9 cellular contexts compared by ENCODE assay signal in genomic region chr19:43798026-43798545, GRCh38. TPM values are rescaled to one million over a fixed set of nuclear protein-coding genes. Genes with fewer than 3 reads are reported as not detected.
A peak's percentile ranks its signal among the peaks of the same experiment; 100 is the strongest.
DNase-seq lines count a peak whose midpoint lies in the region; ATAC-seq, FAIRE-seq and TF ChIP-seq lines count a peak whose summit lies in the region.
"Had no signal": no experiment of that assay in that cellular context is flagged by ENCODE, and none has a peak within 500 bp of the region (broad histone marks: within the 10 kb centered on the region; RNA-seq: fewer than 3 reads in every experiment).

No MANE protein-coding gene starts in this region.

- H2AFZ ChIP-seq in astrocyte (ENCODE audit: low read depth, low read length) (peak overlapping the region; percentile 75), HepG2 (ENCODE audit: low read length) (no peak overlapping the region)

- H3K9me3 Mint-ChIP-seq in activated CD4-positive, alpha-beta T cell treated with anti-CD3 and anti-CD28 coated beads, Interleukin-2, amount 10 ng/mL, durations not matched to agents 24 days and 14 days: no peaks in the 10 kb centered on the region
- H3K9me3 Mint-ChIP-seq in astrocyte (ENCODE audit: unreplicated experiment): peaks cover 10% of the 10 kb centered on the region

- intact Hi-C loops in activated CD4-positive, alpha-beta T cell treated with anti-CD3 and anti-CD28 coated beads, Interleukin-2, amount 10 ng/mL, durations not matched to agents 24 days and 14 days (cut with micrococcal nuclease): no loop called here
- intact Hi-C loops in HepG2 (cut with micrococcal nuclease; ENCODE audit: unreplicated experiment): no loop called here

- peak; percentile 22; the same call in 2 of the 3 replicates for ATAC-seq in HepG2

- no TSS peak for BruUV-seq in HepG2 (replicated peaks; lab: Mats Ljungman, UMichigan)

- H3K9ac ChIP-seq in astrocyte (ENCODE audit: low read length): peak overlapping the region; percentile 27
- H3K9ac ChIP-seq in HepG2 (ENCODE audit: insufficient read depth, low read depth, low read length): no peak overlapping the region

- H3K36me3 Mint-ChIP-seq in activated CD4-positive, alpha-beta T cell treated with anti-CD3 and anti-CD28 coated beads, Interleukin-2, amount 10 ng/mL, durations not matched to agents 24 days and 14 days (ENCODE audit: low read depth): no peaks in the 10 kb centered on the region
- H3K36me3 Mint-ChIP-seq in astrocyte (ENCODE audit: low read depth, unreplicated experiment): no peaks in the 10 kb centered on the region

- FAIRE-seq in astrocyte (lab: Jason Lieb, UNC) (no peak), HepG2 (lab: Jason Lieb, UNC) (no peak)

- TF ChIP-seq RAD21 in HepG2 (CRISPR knock-in tag; IDR thresholded peaks at IDR 0.05): no peak

- H4K20me1 ChIP-seq in astrocyte (ENCODE audit: insufficient read depth, low read length) (no peaks in the 10 kb centered on the region), HepG2 (ENCODE audit: insufficient read depth, low read length) (no peaks in the 10 kb centered on the region)

- WGBS in HepG2 (ENCODE audit: low lambda C conversion rate): 100% methylated on average over 1 of the region's 5 CpGs
- WGBS in suprapubic skin: 43% methylated on average over 5 of the region's 5 CpGs

- TF ChIP-seq CTCF in astrocyte (IDR thresholded peaks at IDR 0.05; ENCODE audit: insufficient read depth, low read depth, low read length): no peak
- no peak for TF ChIP-seq CTCF in HepG2 (CRISPR knock-in tag; IDR thresholded peaks at IDR 0.05)
- no peak for TF ChIP-seq CTCF in suprapubic skin (IDR thresholded peaks at IDR 0.05)

- H3K4me1 ChIP-seq in astrocyte (ENCODE audit: insufficient read depth, low read length) (peaks cover 6% of the 10 kb centered on the region), HepG2 (ENCODE audit: insufficient read depth, low read length) (no peaks in the 10 kb centered on the region), suprapubic skin (peaks cover 21% of the 10 kb centered on the region)

- CTCF ChIA-PET in HepG2 (lab: Yijun Ruan, JAX; ENCODE audit: low intra/inter-chr PET ratio, low total read pairs): no interaction called here

- H3K4me3 ChIP-seq in astrocyte (ENCODE audit: insufficient read depth, low read depth, low read length) (peak overlapping the region; percentile 51), HepG2 (replicated peaks in 1 of 3; ENCODE audit: insufficient read depth in 1 of 3, low read depth in 2 of 3, low read length in 3 of 3) (peak overlapping the region in 2 of 3 experiments; percentile 9 to 48; a peak in 1 of 6 replicates), suprapubic skin (peak overlapping the region; percentile 60)

- H3K27ac Mint-ChIP-seq in activated CD4-positive, alpha-beta T cell treated with anti-CD3 and anti-CD28 coated beads, Interleukin-2, amount 10 ng/mL, durations not matched to agents 24 days and 14 days: no peak overlapping the region
- H3K27ac Mint-ChIP-seq in astrocyte (ENCODE audit: unreplicated experiment): no peak overlapping the region

- H3K27ac ChIP-seq in astrocyte (ENCODE audit: low read depth, low read length) (no peak overlapping the region), HepG2 (ENCODE audit: extremely low read length, insufficient read depth, low read length) (no peak overlapping the region), suprapubic skin (no peak overlapping the region)

- TF ChIP-seq POLR2A in HepG2 (IDR thresholded peaks at IDR 0.05; ENCODE audit: insufficient read depth in 1 of 2, low read depth in 2 of 2, low read length in 2 of 2): no peak
- no peak for TF ChIP-seq POLR2A in suprapubic skin (IDR thresholded peaks at IDR 0.05)

- H3K9me3 ChIP-seq in astrocyte (ENCODE audit: insufficient read depth, low read depth, low read length): peaks cover 4% of the 10 kb centered on the region
- no peaks in the 10 kb centered on the region for H3K9me3 ChIP-seq in HepG2 (ENCODE audit: low read length)
- H3K9me3 ChIP-seq in suprapubic skin: no peaks in the 10 kb centered on the region

- TF ChIP-seq EP300 in HepG2 (IDR thresholded peaks at IDR 0.05; ENCODE audit: low read depth in 2 of 2, low read length in 2 of 2) (no peak), HepG2 (CRISPR knock-in tag; IDR thresholded peaks at IDR 0.05; ENCODE audit: borderline replicate concordance) (no peak), suprapubic skin (IDR thresholded peaks at IDR 0.05) (no peak)

- in situ Hi-C loops in HepG2 (cut with HindIII; ENCODE audit: extremely low pct_ligation_motif_present, low pct_unique_long_range_greater_than_20kb): no loop called here

- peaks cover 13% of the 10 kb centered on the region for H3K4me1 Mint-ChIP-seq in activated CD4-positive, alpha-beta T cell treated with anti-CD3 and anti-CD28 coated beads, Interleukin-2, amount 10 ng/mL, durations not matched to agents 24 days and 14 days
- no peaks in the 10 kb centered on the region for H3K4me1 Mint-ChIP-seq in astrocyte (ENCODE audit: low read depth, unreplicated experiment)

- H3K4me3 Mint-ChIP-seq in activated CD4-positive, alpha-beta T cell treated with anti-CD3 and anti-CD28 coated beads, Interleukin-2, amount 10 ng/mL, durations not matched to agents 24 days and 14 days: peak overlapping the region; percentile 82
- H3K4me3 Mint-ChIP-seq in astrocyte (ENCODE audit: unreplicated experiment): no peak overlapping the region

- H3K36me3 ChIP-seq in astrocyte (ENCODE audit: insufficient read depth, low read length) (no peaks in the 10 kb centered on the region), HepG2 (replicated peaks in 1 of 2; ENCODE audit: control insufficient read depth in 1 of 2, insufficient read depth in 2 of 2, low read length in 2 of 2) (no peaks in the 10 kb centered on the region), suprapubic skin (no peaks in the 10 kb centered on the region)

- H3K4me2 ChIP-seq in astrocyte (ENCODE audit: low read length): peak overlapping the region; percentile 88
- H3K4me2 ChIP-seq in HepG2 (ENCODE audit: low read depth, low read length): peak overlapping the region; percentile 56

- DNase-seq in activated CD4-positive, alpha-beta T cell treated with anti-CD3 and anti-CD28 coated beads, Interleukin-2, amount 10 ng/mL, durations not matched to agents 24 days and 14 days: no peak
- no peak for DNase-seq in activated CD4-positive, alpha-beta T cell treated with anti-CD3 and anti-CD28 coated beads, Interleukin-2, amount 50 U/mL, for 4 hours
- no peak for DNase-seq in astrocyte (ENCODE audit: low read depth)
- no peak for DNase-seq in HepG2 (ENCODE audit: low spot score)
- DNase-seq in suprapubic skin (ENCODE audit: low spot score in 2 of 2): no peak
- DNase-seq in nucleus accumbens (lab: John Stamatoyannopoulos, UW): no peak
- no peak for DNase-seq in stimulated activated naive CD4-positive, alpha-beta T cell (lab: John Stamatoyannopoulos, UW)
- DNase-seq in NCI-H2107 treated with DMSO at 0.1 percent for 48 hours (lab: John Stamatoyannopoulos, UW; ENCODE audit: unreplicated experiment): no peak
- DNase-seq: SHP77 treated with DMSO at 0.1 percent for 48 hours had no signal

- peaks cover 25% of the 10 kb centered on the region for H3K27me3 ChIP-seq in astrocyte (ENCODE audit: insufficient read depth, low read length)
- peaks cover 0 to 4% of the 10 kb centered on the region in 2 experiments; a peak in 3 of 5 replicates for H3K27me3 ChIP-seq in HepG2 (ENCODE audit: control insufficient read depth in 1 of 2, insufficient read depth in 2 of 2, low read length in 2 of 2)
- H3K27me3 ChIP-seq in suprapubic skin: no peaks in the 10 kb centered on the region

- POLR2A ChIA-PET in HepG2 (lab: Yijun Ruan, JAX): no interaction called here

- H3K79me2 ChIP-seq in astrocyte (ENCODE audit: insufficient read depth, low read length) (no peaks in the 10 kb centered on the region), HepG2 (ENCODE audit: insufficient read depth, low read length) (no peaks in the 10 kb centered on the region)

- H3K27me3 Mint-ChIP-seq in activated CD4-positive, alpha-beta T cell treated with anti-CD3 and anti-CD28 coated beads, Interleukin-2, amount 10 ng/mL, durations not matched to agents 24 days and 14 days: peaks cover 24% of the 10 kb centered on the region
- peaks cover 62% of the 10 kb centered on the region for H3K27me3 Mint-ChIP-seq in astrocyte (ENCODE audit: low read depth, unreplicated experiment)

RNA-seq across cellular contexts. Expression of gene LYPD5, which starts 4.2 kb away (rescaled TPM):
- total RNA-seq in activated CD4-positive, alpha-beta T cell treated with anti-CD3 and anti-CD28 coated beads, Interleukin-2, amount 10 ng/mL, durations not matched to agents 24 days and 14 days: 0.26 and 0.42 TPM in 2 replicates
- not detected in 2 replicates for total RNA-seq in astrocyte
- total RNA-seq in HepG2 (2016; rRNA removed; fragmentation: Illumina TruSeq; extraction: Trizol): not detected in 2 replicates
- total RNA-seq in HepG2 (2016; cell fraction: cytosol; rRNA removed; fragmentation: Illumina TruSeq; extraction: Trizol; ENCODE audit: low read depth): not detected in 2 replicates
- total RNA-seq in HepG2 (2016; cell fraction: insoluble cytoplasmic fraction; rRNA removed; fragmentation: Illumina TruSeq; extraction: Trizol): not detected in 2 replicates
- total RNA-seq in HepG2 (2016; cell fraction: membrane; rRNA removed; fragmentation: Illumina TruSeq; extraction: Trizol): not detected in 2 replicates
- not detected in 2 replicates for total RNA-seq in HepG2 (2016; cell fraction: nucleus; rRNA removed; fragmentation: Illumina TruSeq; extraction: Trizol)
- polyA plus RNA-seq in HepG2 (2011; rRNA removed): not detected in 2 replicates
- polyA plus RNA-seq in HepG2 (2011; cell fraction: cytosol; rRNA removed): not detected in 2 replicates
- not detected in 2 replicates for polyA plus RNA-seq in HepG2 (2011; cell fraction: nucleus; rRNA removed)
- polyA plus RNA-seq in HepG2 (2012): not detected in 2 replicates
- polyA plus RNA-seq in HepG2 (2016; cell fraction: cytosol; fragmentation: Illumina TruSeq; extraction: Trizol; ENCODE audit: low read depth): not detected in 2 replicates
- not detected in 2 replicates for polyA plus RNA-seq in HepG2 (2016; cell fraction: insoluble cytoplasmic fraction; fragmentation: Illumina TruSeq; extraction: Trizol; ENCODE audit: low read depth)
- not detected in 2 replicates for polyA plus RNA-seq in HepG2 (2016; cell fraction: membrane; fragmentation: Illumina TruSeq; extraction: Trizol; ENCODE audit: low read depth)
- not detected in 2 replicates for polyA plus RNA-seq in HepG2 (2016; cell fraction: nucleus; fragmentation: Illumina TruSeq; extraction: Trizol; ENCODE audit: insufficient read depth, low read depth)
- 0.08 and 1.3 TPM in 2 replicates for polyA minus RNA-seq in HepG2 (2011; rRNA and poly(A)+ RNA removed; ENCODE audit: low replicate concordance)
- polyA minus RNA-seq in HepG2 (2011; cell fraction: cytosol; rRNA and poly(A)+ RNA removed): not detected in 2 replicates
- not detected in 2 replicates for polyA minus RNA-seq in HepG2 (2011; cell fraction: nucleus; rRNA and poly(A)+ RNA removed)
- total RNA-seq in suprapubic skin: 100 to 1,000 TPM in 1 of 4 donors, 10 to 100 TPM in 3; 48.5 to 114 (median 98.5) TPM

RNA-seq across cellular contexts. Expression of gene KCNN4, which starts 17.3 kb away (rescaled TPM):
- 165 and 172 TPM in 2 replicates for total RNA-seq in activated CD4-positive, alpha-beta T cell treated with anti-CD3 and anti-CD28 coated beads, Interleukin-2, amount 10 ng/mL, durations not matched to agents 24 days and 14 days
- 2.6 and 3.6 TPM in 2 replicates for total RNA-seq in astrocyte
- 0.13 TPM in 1 of 2 replicates, not detected in the other for total RNA-seq in HepG2 (2016; rRNA removed; fragmentation: Illumina TruSeq; extraction: Trizol)
- not detected in 2 replicates for total RNA-seq in HepG2 (2016; cell fraction: cytosol; rRNA removed; fragmentation: Illumina TruSeq; extraction: Trizol; ENCODE audit: low read depth)
- 0.15 TPM in 1 of 2 replicates, not detected in the other for total RNA-seq in HepG2 (2016; cell fraction: insoluble cytoplasmic fraction; rRNA removed; fragmentation: Illumina TruSeq; extraction: Trizol)
- total RNA-seq in HepG2 (2016; cell fraction: membrane; rRNA removed; fragmentation: Illumina TruSeq; extraction: Trizol): not detected in 2 replicates
- 0.50 TPM in 1 of 2 replicates, not detected in the other for total RNA-seq in HepG2 (2016; cell fraction: nucleus; rRNA removed; fragmentation: Illumina TruSeq; extraction: Trizol)
- polyA plus RNA-seq in HepG2 (2011; rRNA removed): 0.25 and 0.60 TPM in 2 replicates
- polyA plus RNA-seq in HepG2 (2011; cell fraction: cytosol; rRNA removed): 0.18 and 0.19 TPM in 2 replicates
- 0.92 and 1.2 TPM in 2 replicates for polyA plus RNA-seq in HepG2 (2011; cell fraction: nucleus; rRNA removed)
- polyA plus RNA-seq in HepG2 (2012): 0.19 TPM in 1 of 2 replicates, not detected in the other
- 0.06 TPM in 1 of 2 replicates, not detected in the other for polyA plus RNA-seq in HepG2 (2016; cell fraction: cytosol; fragmentation: Illumina TruSeq; extraction: Trizol; ENCODE audit: low read depth)
- not detected in 2 replicates for polyA plus RNA-seq in HepG2 (2016; cell fraction: insoluble cytoplasmic fraction; fragmentation: Illumina TruSeq; extraction: Trizol; ENCODE audit: low read depth)
- not detected in 2 replicates for polyA plus RNA-seq in HepG2 (2016; cell fraction: membrane; fragmentation: Illumina TruSeq; extraction: Trizol; ENCODE audit: low read depth)
- polyA plus RNA-seq in HepG2 (2016; cell fraction: nucleus; fragmentation: Illumina TruSeq; extraction: Trizol; ENCODE audit: insufficient read depth, low read depth): 0.37 and 0.55 TPM in 2 replicates
- polyA minus RNA-seq in HepG2 (2011; rRNA and poly(A)+ RNA removed; ENCODE audit: low replicate concordance): 0.16 and 81.5 TPM in 2 replicates
- polyA minus RNA-seq in HepG2 (2011; cell fraction: cytosol; rRNA and poly(A)+ RNA removed): 0.89 and 0.97 TPM in 2 replicates
- polyA minus RNA-seq in HepG2 (2011; cell fraction: nucleus; rRNA and poly(A)+ RNA removed): 0.64 TPM in 1 of 2 replicates, not detected in the other
- total RNA-seq in suprapubic skin: 10 to 100 TPM; 26.4 to 77.9 (median 48.2) TPM

RNA-seq across cellular contexts. Expression of gene ZNF283, which starts 29.0 kb away (rescaled TPM):
- total RNA-seq in activated CD4-positive, alpha-beta T cell treated with anti-CD3 and anti-CD28 coated beads, Interleukin-2, amount 10 ng/mL, durations not matched to agents 24 days and 14 days: 4.0 and 5.7 TPM in 2 replicates
- 10.1 and 11.9 TPM in 2 replicates for total RNA-seq in astrocyte
- 11.1 and 13.2 TPM in 2 replicates for total RNA-seq in HepG2 (2016; rRNA removed; fragmentation: Illumina TruSeq; extraction: Trizol)
- total RNA-seq in HepG2 (2016; cell fraction: cytosol; rRNA removed; fragmentation: Illumina TruSeq; extraction: Trizol; ENCODE audit: low read depth): 1.6 and 1.9 TPM in 2 replicates
- 11.4 and 13.3 TPM in 2 replicates for total RNA-seq in HepG2 (2016; cell fraction: insoluble cytoplasmic fraction; rRNA removed; fragmentation: Illumina TruSeq; extraction: Trizol)
- total RNA-seq in HepG2 (2016; cell fraction: membrane; rRNA removed; fragmentation: Illumina TruSeq; extraction: Trizol): 4.8 and 5.0 TPM in 2 replicates
- total RNA-seq in HepG2 (2016; cell fraction: nucleus; rRNA removed; fragmentation: Illumina TruSeq; extraction: Trizol): 15.9 and 20.2 TPM in 2 replicates
- polyA plus RNA-seq in HepG2 (2011; rRNA removed): 1.7 and 2.0 TPM in 2 replicates
- 0.50 and 1.1 TPM in 2 replicates for polyA plus RNA-seq in HepG2 (2011; cell fraction: cytosol; rRNA removed)
- polyA plus RNA-seq in HepG2 (2011; cell fraction: nucleus; rRNA removed): 3.7 and 3.9 TPM in 2 replicates
- 2.0 and 3.4 TPM in 2 replicates for polyA plus RNA-seq in HepG2 (2012)
- polyA plus RNA-seq in HepG2 (2016; cell fraction: cytosol; fragmentation: Illumina TruSeq; extraction: Trizol; ENCODE audit: low read depth): 0.23 and 0.31 TPM in 2 replicates
- polyA plus RNA-seq in HepG2 (2016; cell fraction: insoluble cytoplasmic fraction; fragmentation: Illumina TruSeq; extraction: Trizol; ENCODE audit: low read depth): 4.8 and 6.6 TPM in 2 replicates
- polyA plus RNA-seq in HepG2 (2016; cell fraction: membrane; fragmentation: Illumina TruSeq; extraction: Trizol; ENCODE audit: low read depth): 0.88 and 0.95 TPM in 2 replicates
- polyA plus RNA-seq in HepG2 (2016; cell fraction: nucleus; fragmentation: Illumina TruSeq; extraction: Trizol; ENCODE audit: insufficient read depth, low read depth): 9.2 and 9.7 TPM in 2 replicates
- 3.7 and 5.8 TPM in 2 replicates for polyA minus RNA-seq in HepG2 (2011; rRNA and poly(A)+ RNA removed; ENCODE audit: low replicate concordance)
- polyA minus RNA-seq in HepG2 (2011; cell fraction: cytosol; rRNA and poly(A)+ RNA removed): 2.0 and 2.1 TPM in 2 replicates
- polyA minus RNA-seq in HepG2 (2011; cell fraction: nucleus; rRNA and poly(A)+ RNA removed): 25.6 and 34.8 TPM in 2 replicates
- 10 to 100 TPM in 2 of 4 donors, 1 to 10 TPM in 2; 4.7 to 26.4 (median 10.0) TPM for total RNA-seq in suprapubic skin

RNA-seq across cellular contexts. Expression of gene SMG9, which starts 43.3 kb away (rescaled TPM):
- 83.9 and 86.6 TPM in 2 replicates for total RNA-seq in activated CD4-positive, alpha-beta T cell treated with anti-CD3 and anti-CD28 coated beads, Interleukin-2, amount 10 ng/mL, durations not matched to agents 24 days and 14 days
- 35.0 and 37.0 TPM in 2 replicates for total RNA-seq in astrocyte
- 9.6 and 18.7 TPM in 2 replicates for total RNA-seq in HepG2 (2016; rRNA removed; fragmentation: Illumina TruSeq; extraction: Trizol)
- total RNA-seq in HepG2 (2016; cell fraction: cytosol; rRNA removed; fragmentation: Illumina TruSeq; extraction: Trizol; ENCODE audit: low read depth): 4.7 and 6.3 TPM in 2 replicates
- total RNA-seq in HepG2 (2016; cell fraction: insoluble cytoplasmic fraction; rRNA removed; fragmentation: Illumina TruSeq; extraction: Trizol): 10.9 and 18.3 TPM in 2 replicates
- total RNA-seq in HepG2 (2016; cell fraction: membrane; rRNA removed; fragmentation: Illumina TruSeq; extraction: Trizol): 5.4 and 5.5 TPM in 2 replicates
- 20.5 and 25.3 TPM in 2 replicates for total RNA-seq in HepG2 (2016; cell fraction: nucleus; rRNA removed; fragmentation: Illumina TruSeq; extraction: Trizol)
- 16.1 and 16.7 TPM in 2 replicates for polyA plus RNA-seq in HepG2 (2011; rRNA removed)
- 4.3 and 6.9 TPM in 2 replicates for polyA plus RNA-seq in HepG2 (2011; cell fraction: cytosol; rRNA removed)
- 36.9 and 41.9 TPM in 2 replicates for polyA plus RNA-seq in HepG2 (2011; cell fraction: nucleus; rRNA removed)
- polyA plus RNA-seq in HepG2 (2012): 12.3 and 15.7 TPM in 2 replicates
- 2.4 and 2.9 TPM in 2 replicates for polyA plus RNA-seq in HepG2 (2016; cell fraction: cytosol; fragmentation: Illumina TruSeq; extraction: Trizol; ENCODE audit: low read depth)
- 16.1 and 23.3 TPM in 2 replicates for polyA plus RNA-seq in HepG2 (2016; cell fraction: insoluble cytoplasmic fraction; fragmentation: Illumina TruSeq; extraction: Trizol; ENCODE audit: low read depth)
- 3.6 and 4.5 TPM in 2 replicates for polyA plus RNA-seq in HepG2 (2016; cell fraction: membrane; fragmentation: Illumina TruSeq; extraction: Trizol; ENCODE audit: low read depth)
- polyA plus RNA-seq in HepG2 (2016; cell fraction: nucleus; fragmentation: Illumina TruSeq; extraction: Trizol; ENCODE audit: insufficient read depth, low read depth): 70.5 and 75.9 TPM in 2 replicates
- polyA minus RNA-seq in HepG2 (2011; rRNA and poly(A)+ RNA removed; ENCODE audit: low replicate concordance): 12.4 and 18.2 TPM in 2 replicates
- 2.9 and 3.6 TPM in 2 replicates for polyA minus RNA-seq in HepG2 (2011; cell fraction: cytosol; rRNA and poly(A)+ RNA removed)
- 16.5 and 18.7 TPM in 2 replicates for polyA minus RNA-seq in HepG2 (2011; cell fraction: nucleus; rRNA and poly(A)+ RNA removed)
- 10 to 100 TPM; 21.5 to 44.4 (median 30.1) TPM for total RNA-seq in suprapubic skin

Comparison
In these comparisons a context has a peak if more than half of its experiments do, and no peak if none do; other contexts are left out.
1. RNA of gene LYPD5, which starts 4.2 kb away (total RNA-seq): 48.5 to 114 TPM in suprapubic skin; 0.26 to 0.42 TPM in activated CD4-positive, alpha-beta T cell treated with anti-CD3 and anti-CD28 coated beads, Interleukin-2, amount 10 ng/mL, durations not matched to agents 24 days and 14 days, not detected in astrocyte and not detected in HepG2; every median in the first group is over 10 times any median in the second.
2. Peak in every context shown above with its lines, with median percentiles within 50 percentile points of each other: H3K4me3 ChIP-seq.